Comparison of ENCODE assay signal across 8 cellular contexts in genomic region chr15:67967871-67968423, GRCh38.
DNase-seq lines count a peak whose midpoint lies in the region; ATAC-seq and TF ChIP-seq lines count a peak whose summit lies in the region.

No MANE protein-coding gene starts in this region.

- no peak overlapping the region for H3K27ac ChIP-seq in cardiac muscle cell

- no peaks in the 10 kb centered on the region for H3K36me3 Mint-ChIP-seq in activated T-cell treated with anti-CD3 and anti-CD28 coated beads, Interleukin-2, amount 50 U/mL, for 72 hours (ENCODE audit: insufficient read depth in 2 of 2)
- H3K36me3 Mint-ChIP-seq in osteocyte (ENCODE audit: unreplicated experiment) = no peaks in the 10 kb centered on the region

- no peaks in the 10 kb centered on the region for H3K27me3 ChIP-seq in cardiac muscle cell

- peak overlapping the region; percentile 24 for H3K4me3 ChIP-seq in cardiac muscle cell

- no peaks in the 10 kb centered on the region for H3K9me3 ChIP-seq in cardiac muscle cell (ENCODE audit: low read depth)

- H3K4me1 Mint-ChIP-seq in activated T-cell treated with anti-CD3 and anti-CD28 coated beads, Interleukin-2, amount 50 U/mL, for 72 hours (ENCODE audit: low read depth) = peaks cover 14% of the 10 kb centered on the region
- H3K4me1 Mint-ChIP-seq in osteocyte (ENCODE audit: unreplicated experiment) = peaks cover 15% of the 10 kb centered on the region

- peak; percentile 35 for DNase-seq in stimulated activated CD4-positive, alpha-beta T cell treated with anti-CD3 and anti-CD28 coated beads, Interleukin-15, amount 100 ng/mL, for 24 hours
- DNase-seq in stimulated activated CD4-positive, alpha-beta T cell treated with anti-CD3 and anti-CD28 coated beads, Interleukin-2, amount 100 ng/mL, for 48 hours = no peak
- peak; percentile 80 for DNase-seq in NCI-H146 (lab: John Stamatoyannopoulos, UW)
- peak in 1 of 2 donors; percentile 15 for DNase-seq in activated T-cell treated with anti-CD3 and anti-CD28 coated beads, Interleukin-2, amount 50 U/mL, for 72 hours
- peak; percentile 79 to 81 for DNase-seq in cardiac muscle cell (ENCODE audit: low read depth in 1 of 2, low spot score in 1 of 2)
- DNase-seq in osteocyte (ENCODE audit: extremely low spot score, unreplicated experiment) = peak; percentile 85
- DNase-seq in NCI-H2196 treated with DMSO at 0.1 percent for 48 hours (lab: John Stamatoyannopoulos, UW; ENCODE audit: unreplicated experiment) = no peak

- no peak for TF ChIP-seq CTCF in cardiac muscle cell (IDR thresholded peaks at IDR 0.05; ENCODE audit: low read depth, low read length)
- no peak for TF ChIP-seq CTCF in osteocyte (IDR thresholded peaks at IDR 0.05)

- no peaks in the 10 kb centered on the region for H3K36me3 ChIP-seq in cardiac muscle cell

- ATAC-seq in activated T-cell treated with anti-CD3 and anti-CD28 coated beads, Interleukin-2, amount 50 U/mL, for 72 hours (replicated peaks in 1 of 2) = peak in 1 of 2 donors; percentile 29
- ATAC-seq in activated CD4-positive, CD25-positive, alpha-beta regulatory T cell treated with anti-CD3 and anti-CD28 coated beads, Interleukin-2, amount 50 U/mL, for 24 hours = no peak

- H3K27me3 Mint-ChIP-seq in activated T-cell treated with anti-CD3 and anti-CD28 coated beads, Interleukin-2, amount 50 U/mL, for 72 hours (ENCODE audit: low read depth) = peaks cover 42% of the 10 kb centered on the region
- H3K27me3 Mint-ChIP-seq in osteocyte (ENCODE audit: unreplicated experiment) = no peaks in the 10 kb centered on the region

- peak overlapping the region; percentile 14 to 39 for H3K4me3 Mint-ChIP-seq in activated T-cell treated with anti-CD3 and anti-CD28 coated beads, Interleukin-2, amount 50 U/mL, for 72 hours
- H3K4me3 Mint-ChIP-seq in osteocyte (ENCODE audit: unreplicated experiment) = peak overlapping the region; percentile 74

- H3K27ac Mint-ChIP-seq in activated T-cell treated with anti-CD3 and anti-CD28 coated beads, Interleukin-2, amount 50 U/mL, for 72 hours = no peak overlapping the region
- H3K27ac Mint-ChIP-seq in osteocyte (ENCODE audit: unreplicated experiment) = no peak overlapping the region

- no peaks in the 10 kb centered on the region for H3K9me3 Mint-ChIP-seq in activated T-cell treated with anti-CD3 and anti-CD28 coated beads, Interleukin-2, amount 50 U/mL, for 72 hours
- no peaks in the 10 kb centered on the region for H3K9me3 Mint-ChIP-seq in osteocyte (ENCODE audit: unreplicated experiment)

- no peaks in the 10 kb centered on the region for H3K4me1 ChIP-seq in cardiac muscle cell (ENCODE audit: low read depth)

Comparison
In these comparisons a context has a peak if more than half of its experiments do, and no peak if none do; other contexts are left out.
1. DNase-seq: peak in stimulated activated CD4-positive, alpha-beta T cell treated with anti-CD3 and anti-CD28 coated beads, Interleukin-15, amount 100 ng/mL, for 24 hours (single experiment), NCI-H146 (single experiment), cardiac muscle cell (2 of 2) and osteocyte (single experiment); none in stimulated activated CD4-positive, alpha-beta T cell treated with anti-CD3 and anti-CD28 coated beads, Interleukin-2, amount 100 ng/mL, for 48 hours (0 of 2) and NCI-H2196 treated with DMSO at 0.1 percent for 48 hours (single experiment).